ENCODE assay signal across 27 cellular contexts in the genomic region with DNA sequence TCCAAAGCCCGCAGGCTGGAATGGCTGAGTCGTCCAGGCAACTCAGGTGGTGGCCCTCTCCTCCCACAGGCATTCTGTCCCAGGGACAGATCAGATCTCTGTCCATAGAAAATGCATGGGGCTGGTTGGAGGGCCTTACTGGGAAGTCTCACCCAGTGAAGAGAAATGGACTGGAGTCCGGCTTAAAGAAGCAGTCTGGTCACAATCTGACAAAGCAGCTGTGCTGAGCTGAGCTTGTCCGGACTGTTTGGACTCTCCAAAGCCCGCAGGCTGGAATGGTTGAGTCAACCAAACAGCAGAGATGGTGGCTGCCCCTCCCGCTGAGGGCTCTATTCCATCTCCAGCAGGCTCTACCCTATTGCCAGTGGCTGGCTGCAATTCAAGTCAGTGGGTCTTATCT. TPM values are rescaled to one million over a fixed set of nuclear protein-coding genes. Genes with fewer than 3 reads are reported as not detected.
"Had no signal": no experiment of that assay in that cellular context is flagged by ENCODE, and none has a peak within 500 bp of the region (broad histone marks: within the 10 kb centered on the region; RNA-seq: fewer than 3 reads in every experiment).

No MANE protein-coding gene starts in this region.

- H3K36me3 ChIP-seq: esophagus squamous epithelium, gastrocnemius medialis, left ventricle myocardium inferior, neutrophil, ovary, sigmoid colon, tibial nerve had no signal

- H3K27me3 ChIP-seq: esophagus squamous epithelium, gastrocnemius medialis, neutrophil, ovary, sigmoid colon, tibial nerve had no signal

- H3K4me3 ChIP-seq: esophagus squamous epithelium, gastrocnemius medialis, left ventricle myocardium inferior, lung, mucosa of descending colon, ovary, sigmoid colon, smooth muscle cell, tibial nerve had no signal

- H3K4me1 ChIP-seq: gastrocnemius medialis, left ventricle myocardium inferior, tibial nerve had no signal

- H3K9me3 ChIP-seq: esophagus squamous epithelium, gastrocnemius medialis, mucosa of descending colon, neutrophil, ovary, sigmoid colon, tibial nerve had no signal

- ATAC-seq: activated naive CD4-positive, alpha-beta T cell treated with anti-CD3 and anti-CD28 coated beads, Interleukin-2, amount 50 U/mL, for 72 hours; activated T-cell treated with anti-CD3 and anti-CD28 coated beads, Interleukin-2, amount 50 U/mL, for 72 hours; gastrocnemius medialis; mucosa of descending colon had no signal

- FAIRE-seq: bronchial epithelial cell, colon had no signal

- DNase-seq: activated B cell treated with CpG ODN at 0.5 μM for 24 hours; activated CD4-positive, alpha-beta T cell treated with anti-CD3 and anti-CD28 coated beads, Interleukin-2, amount 50 U/mL, for 1 hour; activated naive CD4-positive, alpha-beta T cell; activated T-cell treated with anti-CD3 and anti-CD28 coated beads for 4 hours; activated T-cell treated with anti-CD3 and anti-CD28 coated beads, Interleukin-2, amount 50 U/mL, for 72 hours; dermis blood vessel endothelial cell; effector CD4-positive, alpha-beta T cell; esophagus squamous epithelium; gastrocnemius medialis; glutamatergic neuron; islet precursor cell; left ventricle myocardium inferior; mucosa of descending colon; naive B cell; nephron progenitor cell; ovary; sigmoid colon; stimulated activated CD4-positive, alpha-beta T cell treated with anti-CD3 and anti-CD28 coated beads, Interleukin-1b, Interleukin-23, amount 100 ng/mL, for 48 hours; stimulated activated CD4-positive, alpha-beta T cell treated with anti-CD3 and anti-CD28 coated beads, Interleukin-4, amount 100 ng/mL, for 4 hours; stimulated activated naive CD4-positive, alpha-beta T cell had no signal

- H3K27ac ChIP-seq: esophagus squamous epithelium, gastrocnemius medialis, left ventricle myocardium inferior, neutrophil, ovary, tibial nerve had no signal

RNA-seq across cellular contexts. Expression of a gene that starts 14.4 kb away (rescaled TPM):
- total RNA-seq: activated B cell treated with CpG ODN at 0.5 μM for 24 hours had no signal
